Comparison of ENCODE assay signal across 1 cellular context in the genomic region with DNA sequence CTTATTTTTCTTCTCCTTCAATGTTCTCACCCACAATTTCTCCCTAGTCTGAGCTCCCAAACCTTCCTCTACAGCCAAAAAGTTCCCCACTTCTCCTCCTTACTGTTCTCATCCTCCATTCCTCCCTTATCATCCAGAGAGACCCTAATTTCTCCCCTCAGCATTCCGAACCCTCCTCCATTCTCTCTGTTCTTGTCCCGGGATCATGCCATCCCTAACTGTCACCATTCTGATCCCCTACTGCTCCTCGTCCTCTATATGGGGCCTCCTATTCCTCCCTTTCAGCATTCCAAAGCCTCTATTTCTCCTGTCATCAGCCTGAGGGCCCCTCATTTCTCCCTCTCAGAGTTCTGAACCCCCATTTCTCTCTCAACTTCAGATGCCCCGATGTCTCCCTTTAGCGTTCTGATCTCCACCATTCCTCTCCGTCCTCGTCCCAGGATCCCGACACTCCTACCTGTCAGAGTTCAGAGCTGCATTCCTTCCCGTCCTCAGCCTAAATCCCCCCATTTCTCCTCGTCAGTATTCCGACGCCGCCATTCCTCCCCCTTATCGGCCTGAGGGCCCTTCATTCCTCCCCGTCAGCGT.
TF ChIP-seq lines count a peak whose summit lies in the region.

No MANE protein-coding gene starts in this region.

TF ChIP-seq in WTC11, 78 proteins besides CTCF, POLR2A, EP300 and RAD21 (continued from another document):
- TF ChIP-seq, protein P1, sequence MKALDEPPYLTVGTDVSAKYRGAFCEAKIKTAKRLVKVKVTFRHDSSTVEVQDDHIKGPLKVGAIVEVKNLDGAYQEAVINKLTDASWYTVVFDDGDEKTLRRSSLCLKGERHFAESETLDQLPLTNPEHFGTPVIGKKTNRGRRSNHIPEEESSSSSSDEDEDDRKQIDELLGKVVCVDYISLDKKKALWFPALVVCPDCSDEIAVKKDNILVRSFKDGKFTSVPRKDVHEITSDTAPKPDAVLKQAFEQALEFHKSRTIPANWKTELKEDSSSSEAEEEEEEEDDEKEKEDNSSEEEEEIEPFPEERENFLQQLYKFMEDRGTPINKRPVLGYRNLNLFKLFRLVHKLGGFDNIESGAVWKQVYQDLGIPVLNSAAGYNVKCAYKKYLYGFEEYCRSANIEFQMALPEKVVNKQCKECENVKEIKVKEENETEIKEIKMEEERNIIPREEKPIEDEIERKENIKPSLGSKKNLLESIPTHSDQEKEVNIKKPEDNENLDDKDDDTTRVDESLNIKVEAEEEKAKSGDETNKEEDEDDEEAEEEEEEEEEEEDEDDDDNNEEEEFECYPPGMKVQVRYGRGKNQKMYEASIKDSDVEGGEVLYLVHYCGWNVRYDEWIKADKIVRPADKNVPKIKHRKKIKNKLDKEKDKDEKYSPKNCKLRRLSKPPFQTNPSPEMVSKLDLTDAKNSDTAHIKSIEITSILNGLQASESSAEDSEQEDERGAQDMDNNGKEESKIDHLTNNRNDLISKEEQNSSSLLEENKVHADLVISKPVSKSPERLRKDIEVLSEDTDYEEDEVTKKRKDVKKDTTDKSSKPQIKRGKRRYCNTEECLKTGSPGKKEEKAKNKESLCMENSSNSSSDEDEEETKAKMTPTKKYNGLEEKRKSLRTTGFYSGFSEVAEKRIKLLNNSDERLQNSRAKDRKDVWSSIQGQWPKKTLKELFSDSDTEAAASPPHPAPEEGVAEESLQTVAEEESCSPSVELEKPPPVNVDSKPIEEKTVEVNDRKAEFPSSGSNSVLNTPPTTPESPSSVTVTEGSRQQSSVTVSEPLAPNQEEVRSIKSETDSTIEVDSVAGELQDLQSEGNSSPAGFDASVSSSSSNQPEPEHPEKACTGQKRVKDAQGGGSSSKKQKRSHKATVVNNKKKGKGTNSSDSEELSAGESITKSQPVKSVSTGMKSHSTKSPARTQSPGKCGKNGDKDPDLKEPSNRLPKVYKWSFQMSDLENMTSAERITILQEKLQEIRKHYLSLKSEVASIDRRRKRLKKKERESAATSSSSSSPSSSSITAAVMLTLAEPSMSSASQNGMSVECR (CRISPR knock-in tag; IDR thresholded peaks at IDR 0.05; ENCODE audit: borderline replicate concordance) = no peak
